ENCODE assay signal across 21 cellular contexts in the genomic region with DNA sequence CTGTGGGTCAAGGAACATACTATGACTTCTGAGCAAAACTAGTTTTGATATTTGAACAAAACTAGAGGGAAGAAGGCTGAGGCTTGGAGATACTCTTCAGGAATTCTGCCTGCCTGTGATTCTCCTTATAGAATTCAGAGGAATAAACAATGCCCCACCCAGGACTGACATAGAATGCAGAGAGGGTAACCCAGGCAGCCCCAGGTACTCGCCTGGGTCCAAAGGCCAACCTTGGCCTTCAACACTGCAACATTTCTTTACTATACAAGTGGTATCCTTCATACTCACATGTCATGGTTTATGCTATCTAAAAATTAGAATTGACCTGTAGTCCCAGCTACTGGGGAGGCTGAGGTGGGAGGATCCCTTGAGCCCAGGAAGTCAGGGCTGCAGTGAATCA.
"Had no signal": no experiment of that assay in that cellular context is flagged by ENCODE, and none has a peak within 500 bp of the region (broad histone marks: within the 10 kb centered on the region; RNA-seq: fewer than 3 reads in every experiment).

No MANE protein-coding gene starts in this region.

- FAIRE-seq: K562, RCC 7860 had no signal

- H3K27ac ChIP-seq: KMS-11, SJSA1, SK-N-MC had no signal

- H3K9me3 ChIP-seq: SJSA1 had no signal

- H3K9ac ChIP-seq: KMS-11 had no signal

- H3K36me3 ChIP-seq: SJSA1 had no signal

- H3K27me3 ChIP-seq: SJSA1 had no signal

- H3K4me3 ChIP-seq: K562, SJSA1, SK-N-MC had no signal

- H3K4me2 ChIP-seq: KMS-11 had no signal

- DNase-seq: Kasumi-1, MM.1S, NCI-H1092 treated with DMSO at 0.1 percent for 48 hours, NCI-H1436, NCI-H187, NCI-H2029, NCI-H2081 treated with DMSO at 0.1 percent for 48 hours, NCI-H2171, NCI-H226, NCI-H446, NCI-H510A, NCI-H69, NCI-H774, Right ventricle myocardium superior, RPMI8226, SIG-M5 had no signal
